In the genomic region with DNA sequence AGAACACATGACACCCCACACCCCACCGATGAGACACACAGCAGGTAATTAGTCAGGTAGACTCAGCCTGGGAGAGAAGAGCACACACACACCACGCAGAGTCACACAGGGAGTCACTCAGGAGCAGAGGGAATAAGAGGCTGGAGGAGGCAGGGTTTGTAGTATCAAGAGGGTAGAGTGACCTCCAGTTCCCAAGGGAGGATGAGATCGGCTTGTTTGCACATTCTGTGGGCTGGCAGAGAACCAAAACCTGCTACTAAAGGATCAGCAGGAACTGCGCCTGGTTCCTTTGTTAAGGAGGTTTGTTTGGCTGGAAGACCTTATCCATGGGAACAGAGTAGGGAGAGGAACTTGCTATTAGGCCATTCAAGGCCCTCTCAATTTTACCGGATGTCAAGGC, we compare ENCODE assay signal across 10 cellular contexts.
DNase-seq lines count a peak whose midpoint lies in the region; TF ChIP-seq lines count a peak whose summit lies in the region.
"Had no signal": no experiment of that assay in that cellular context is flagged by ENCODE, and none has a peak within 500 bp of the region (broad histone marks: within the 10 kb centered on the region; RNA-seq: fewer than 3 reads in every experiment).

No MANE protein-coding gene starts in this region.

- DNase-seq in SIG-M5 treated with dmso at 0.1 percent for 504 hours (lab: John Stamatoyannopoulos, UW; ENCODE audit: unreplicated experiment) (peak; percentile 8), SIG-M5 (lab: John Stamatoyannopoulos, UW) (no peak), NCI-H2171 (lab: John Stamatoyannopoulos, UW) (peak; percentile 91), astrocyte of the spinal cord (ENCODE audit: low read depth, low spot score) (peak; percentile 89), retinal pigment epithelial cell (ENCODE audit: low read depth) (peak; percentile 64), cerebellum (ENCODE audit: low spot score) (no peak), islet precursor cell (no peak), Caco-2 (no peak)

- no peak overlapping the region for H3K4me3 ChIP-seq in astrocyte of the spinal cord (ENCODE audit: low read depth, low read length)
- H3K4me3 ChIP-seq in retinal pigment epithelial cell (ENCODE audit: low read length), result no peak overlapping the region
- H3K4me3 ChIP-seq in Caco-2 (ENCODE audit: low read depth, low read length), result no peak overlapping the region
- H3K4me3 ChIP-seq: skin epidermis had no signal

- intact Hi-C loops in Caco-2 (cut with micrococcal nuclease; ENCODE audit: unreplicated experiment), result no loop called here

- H3K27me3 Mint-ChIP-seq in Caco-2 (ENCODE audit: insufficient read depth, unreplicated experiment), result peaks cover 6% of the 10 kb centered on the region

- CTCF ChIA-PET in Caco-2 (lab: Charles Lee), result no interaction called here

- TF ChIP-seq CTCF in astrocyte of the spinal cord (IDR thresholded peaks at IDR 0.05; ENCODE audit: low read depth, low read length) (no peak), retinal pigment epithelial cell (conservative IDR thresholded peaks at IDR 0.05; ENCODE audit: low read depth, low read length) (no peak), Caco-2 (IDR thresholded peaks at IDR 0.05; ENCODE audit: insufficient read depth in 1 of 2, low read depth in 1 of 2, low read length in 1 of 2, severe bottlenecking in 1 of 2, unreplicated experiment in 1 of 2) (no peak)

- no peaks in the 10 kb centered on the region for H3K9me3 ChIP-seq in Caco-2

- POLR2A ChIA-PET in Caco-2 (lab: Charles Lee), result no interaction called here

- H3K27me3 ChIP-seq in Caco-2 (replicated peaks; ENCODE audit: control insufficient read depth, insufficient read depth, low read length), result no peaks in the 10 kb centered on the region

- H3K4me1 Mint-ChIP-seq in Caco-2 (ENCODE audit: low read depth, unreplicated experiment), result no peaks in the 10 kb centered on the region

- no peaks in the 10 kb centered on the region for H3K4me1 ChIP-seq in Caco-2

- H3K9me3 Mint-ChIP-seq in Caco-2 (ENCODE audit: unreplicated experiment), result no peaks in the 10 kb centered on the region

- no peaks in the 10 kb centered on the region for H3K36me3 Mint-ChIP-seq in Caco-2 (ENCODE audit: insufficient read depth, unreplicated experiment)
- H3K36me3 Mint-ChIP-seq: brain had no signal

- H3K36me3 ChIP-seq in Caco-2 (ENCODE audit: control insufficient read depth, insufficient read depth, low read length), result no peaks in the 10 kb centered on the region

- no peak overlapping the region for H3K4me3 Mint-ChIP-seq in Caco-2 (ENCODE audit: unreplicated experiment)
- H3K4me3 Mint-ChIP-seq: brain had no signal

- in situ Hi-C loops in astrocyte of the spinal cord (cut with HindIII; ENCODE audit: low sequenced_read_pairs), result no loop called here

- BruUV-seq in Caco-2 (replicated peaks; lab: Mats Ljungman, UMichigan), result no TSS peak

- no peak overlapping the region for H3K27ac Mint-ChIP-seq in Caco-2 (ENCODE audit: unreplicated experiment)
- H3K27ac Mint-ChIP-seq: brain had no signal

Comparison
In these comparisons a context has a peak if more than half of its experiments do, and no peak if none do; other contexts are left out.
1. DNase-seq: peak in SIG-M5 treated with dmso at 0.1 percent for 504 hours (single experiment), NCI-H2171 (single experiment), astrocyte of the spinal cord (single experiment) and retinal pigment epithelial cell (single experiment); none in SIG-M5 (single experiment), cerebellum (single experiment), islet precursor cell (single experiment) and Caco-2 (0 of 2).